Comparison of ENCODE assay signal across 1 cellular context in genomic region chr3:184347321-184348056, GRCh38.
A peak's percentile ranks its signal among the peaks of the same experiment; 100 is the strongest.
TF ChIP-seq lines count a peak whose summit lies in the region.

No MANE protein-coding gene starts in this region.

TF ChIP-seq in K562, 482 proteins besides CTCF, POLR2A, EP300 and RAD21 (continued from another document and continues in another):
- TF ChIP-seq CUX1 (CRISPR knock-in tag; IDR thresholded peaks at IDR 0.05) (no peak), TEAD4 (IDR thresholded peaks at IDR 0.05; ENCODE audit: low read length) (peak; percentile 61; the same call in 1 of the 2 replicates), TEAD4 (CRISPR knock-in tag; IDR thresholded peaks at IDR 0.05; ENCODE audit: borderline replicate concordance) (no peak), ZBTB7A (IDR thresholded peaks at IDR 0.05; ENCODE audit: borderline replicate concordance, control insufficient read depth, low read depth, low read length) (no peak), TEAD1 (CRISPR knock-in tag; IDR thresholded peaks at IDR 0.05) (no peak), NCOR1 (IDR thresholded peaks at IDR 0.05) (peak; percentile 51; the same call in 1 of the 2 replicates), BRCA1 (IDR thresholded peaks at IDR 0.05) (no peak), BRCA1 (CRISPR knock-in tag; IDR thresholded peaks at IDR 0.05) (no peak), SMC3 (conservative IDR thresholded peaks at IDR 0.05; ENCODE audit: insufficient read depth, low read depth, low read length) (no peak), ZBTB34 (CRISPR knock-in tag; IDR thresholded peaks at IDR 0.05) (no peak), ZNF436 (CRISPR knock-in tag; IDR thresholded peaks at IDR 0.05) (no peak), TAF1 (IDR thresholded peaks at IDR 0.05; ENCODE audit: control insufficient read depth, extremely low read depth, insufficient read depth, low read length, severe bottlenecking) (no peak), TRIM24 (IDR thresholded peaks at IDR 0.05) (0 out of 4 replicates have a peak, but pooled peaks of 1 of the 2 experiments have one; percentile 34), PBX2 (CRISPR knock-in tag; IDR thresholded peaks at IDR 0.05; ENCODE audit: low read depth) (no peak), PBX2 (tag; conservative IDR thresholded peaks at IDR 0.05; ENCODE audit: low read depth) (0 out of 2 replicates have a peak, but pooled peaks have one; percentile 8), ZNF324 (CRISPR knock-in tag; IDR thresholded peaks at IDR 0.05) (no peak), NFRKB (IDR thresholded peaks at IDR 0.05; ENCODE audit: low read depth) (peak; percentile 20; the same call in 1 of the 2 replicates), RAD51 (IDR thresholded peaks at IDR 0.05; ENCODE audit: borderline replicate concordance, low read depth) (no peak), ZNF197 (CRISPR knock-in tag; IDR thresholded peaks at IDR 0.05; ENCODE audit: low read depth) (no peak), MAFG (tag; conservative IDR thresholded peaks at IDR 0.05) (peak; percentile 98), BACH1 (tag; IDR thresholded peaks at IDR 0.05) (peak; percentile 79), IRF9 (tag; IDR thresholded peaks at IDR 0.05) (no peak), VEZF1 (CRISPR knock-in tag; IDR thresholded peaks at IDR 0.05) (peak; percentile 21; the same call in 1 of the 2 replicates), POLR3G (IDR thresholded peaks at IDR 0.05; ENCODE audit: extremely low read depth, insufficient read length, insufficient replicate concordance) (no peak), ZBTB11 (CRISPR knock-in tag; IDR thresholded peaks at IDR 0.05) (peak in 1 of 3 experiments; percentile 15; a peak in 1 of 6 replicates), SNRNP70 (optimal IDR thresholded peaks at IDR 0.05; ENCODE audit: low read depth, low read length) (no peak), PKNOX1 (IDR thresholded peaks at IDR 0.05) (no peak), GTF2B (IDR thresholded peaks at IDR 0.05; ENCODE audit: extremely low read depth, insufficient read length) (no peak), MAFK (IDR thresholded peaks at IDR 0.05; ENCODE audit: low read length) (peak; percentile 98), BRF1 (IDR thresholded peaks at IDR 0.05; ENCODE audit: borderline replicate concordance, extremely low read depth, insufficient read length) (no peak)
